In genomic region chr4:97590266-97590665, GRCh38 we compare ENCODE assay signal across 21 cellular contexts.
DNase-seq lines count a peak whose midpoint lies in the region; ATAC-seq, FAIRE-seq and TF ChIP-seq lines count a peak whose summit lies in the region.
"Had no signal": no experiment of that assay in that cellular context is flagged by ENCODE, and none has a peak within 500 bp of the region (broad histone marks: within the 10 kb centered on the region; RNA-seq: fewer than 3 reads in every experiment).

No MANE protein-coding gene starts in this region.

- no peaks in the 10 kb centered on the region for H3K36me3 ChIP-seq in RWPE2 (ENCODE audit: low read depth)
- H3K36me3 ChIP-seq: BE2C; BLaER1 treated with 17β-estradiol and CSF1 and Interleukin-3, amounts not matched to agents 10 nM and 100 nM had no signal

- ATAC-seq in A549 (no peak), RWPE2 (ENCODE audit: low read depth) (peak; percentile 26; the same call in 1 of the 3 replicates), HG03521 (IDR thresholded peaks at IDR 0.05; ENCODE audit: unreplicated experiment) (no peak)
- ATAC-seq: GM12878, HCT116 had no signal

- no peak for TF ChIP-seq CTCF in A549 (IDR thresholded peaks at IDR 0.05)
- TF ChIP-seq CTCF in RWPE2 (IDR thresholded peaks at IDR 0.05; ENCODE audit: poor library complexity, severe bottlenecking), result no peak

- DNase-seq in A549 (ENCODE audit: low read depth in 1 of 2, low spot score in 1 of 2), result no peak
- DNase-seq in RWPE2 (ENCODE audit: low spot score), result no peak
- DNase-seq in epithelial cell of prostate (ENCODE audit: low read depth, low spot score), result no peak
- DNase-seq in DMS114 treated with DMSO at 0.1 percent for 48 hours (lab: John Stamatoyannopoulos, UW; ENCODE audit: unreplicated experiment), result no peak
- DNase-seq in NCI-H2227 treated with DMSO at 0.1 percent for 48 hours (lab: John Stamatoyannopoulos, UW), result no peak
- DNase-seq: ACHN; AML-193; BE2C; Calu3; CD4-positive, alpha-beta T cell; CD8-positive, alpha-beta memory T cell; DMS153; DND-41; GM23248; H9 had no signal

- TF ChIP-seq EP300 in A549 (IDR thresholded peaks at IDR 0.05), result no peak

- TF ChIP-seq POLR2A in A549 (IDR thresholded peaks at IDR 0.05; ENCODE audit: low read length), result no peak

- no peaks in the 10 kb centered on the region for H3K9me3 ChIP-seq in A549
- no peaks in the 10 kb centered on the region for H3K9me3 ChIP-seq in RWPE2 (ENCODE audit: severe bottlenecking)
- H3K9me3 ChIP-seq: BE2C had no signal

- H3K4me3 ChIP-seq in A549 (no peak overlapping the region), RWPE2 (ENCODE audit: severe bottlenecking) (no peak overlapping the region)
- H3K4me3 ChIP-seq: BLaER1 treated with 17β-estradiol and CSF1 and Interleukin-3, amounts not matched to agents 10 nM and 100 nM; GM12878; GM23248 had no signal

- CTCF ChIA-PET in A549 (lab: Yijun Ruan, JAX), result no interaction called here

- WGBS in A549 (ENCODE audit: missing lambda C conversion rate), result 28% methylated on average over 4 of the region's 4 CpGs

- H3K4me1 ChIP-seq in A549, result peaks cover 3% of the 10 kb centered on the region; the same call in 1 of the 3 replicates
- H3K4me1 ChIP-seq in RWPE2 (ENCODE audit: insufficient read depth, poor library complexity, severe bottlenecking), result peaks cover 20% of the 10 kb centered on the region
- H3K4me1 ChIP-seq: BE2C; BLaER1 treated with 17β-estradiol and CSF1 and Interleukin-3, amounts not matched to agents 10 nM and 100 nM had no signal

- 0 out of 3 replicates have a peak overlapping the region, but pooled peaks have one; percentile 30 for H3K4me2 ChIP-seq in A549
- H3K4me2 ChIP-seq: BLaER1 treated with 17β-estradiol and CSF1 and Interleukin-3, amounts not matched to agents 10 nM and 100 nM had no signal

- POLR2A ChIA-PET in A549 (lab: Yijun Ruan, JAX), result no interaction called here

- H3K27ac ChIP-seq in A549, result no peak overlapping the region
- peak overlapping the region; percentile 8 for H3K27ac ChIP-seq in RWPE2 (ENCODE audit: poor library complexity, severe bottlenecking)
- peak overlapping the region; percentile 45 for H3K27ac ChIP-seq in epithelial cell of prostate
- H3K27ac ChIP-seq: 22Rv1; BLaER1 treated with 17β-estradiol and CSF1 and Interleukin-3, amounts not matched to agents 10 nM and 100 nM; GM23248 had no signal

- no peak for FAIRE-seq in A549 (lab: Jason Lieb, UNC)
- FAIRE-seq: GM12878, GM19239 had no signal

- TF ChIP-seq RAD21 in A549 (conservative IDR thresholded peaks at IDR 0.05 in 1 of 2, IDR thresholded peaks at IDR 0.05 in 1 of 2), result no peak

- H3K27me3 ChIP-seq in RWPE2 (ENCODE audit: insufficient read depth, poor library complexity, severe bottlenecking), result no peaks in the 10 kb centered on the region
- H3K27me3 ChIP-seq: BE2C; BLaER1 treated with 17β-estradiol and CSF1 and Interleukin-3, amounts not matched to agents 10 nM and 100 nM had no signal

TF ChIP-seq in A549, 52 proteins besides CTCF, POLR2A, EP300 and RAD21:
- TF ChIP-seq RFX5 (IDR thresholded peaks at IDR 0.05) (no peak), RCOR1 (IDR thresholded peaks at IDR 0.05; ENCODE audit: low read depth, low read length) (no peak), FOXS1 (CRISPR knock-in tag; IDR thresholded peaks at IDR 0.05) (no peak), USF2 (IDR thresholded peaks at IDR 0.05) (no peak), MAX (IDR thresholded peaks at IDR 0.05) (no peak), ATOH8 (CRISPR knock-in tag; IDR thresholded peaks at IDR 0.05; ENCODE audit: low read depth) (no peak), KDM1A (IDR thresholded peaks at IDR 0.05; ENCODE audit: low read depth) (no peak), GATA3 (IDR thresholded peaks at IDR 0.05; ENCODE audit: borderline replicate concordance) (no peak), ELK1 (IDR thresholded peaks at IDR 0.05; ENCODE audit: low read depth, low read length) (no peak), ESRRA (IDR thresholded peaks at IDR 0.05; ENCODE audit: borderline replicate concordance, low read length) (no peak), NFE2L2 (conservative IDR thresholded peaks at IDR 0.05; ENCODE audit: low read length) (no peak), POLR2AphosphoS2 (conservative IDR thresholded peaks at IDR 0.05; ENCODE audit: low read length) (no peak), KDM5A (IDR thresholded peaks at IDR 0.05) (no peak), CHD4 (IDR thresholded peaks at IDR 0.05; ENCODE audit: borderline replicate concordance) (no peak), TFCP2L1 (CRISPR knock-in tag; IDR thresholded peaks at IDR 0.05) (no peak), BCL3 (IDR thresholded peaks at IDR 0.05) (no peak), MAFK (IDR thresholded peaks at IDR 0.05; ENCODE audit: partially characterized antibody) (no peak), JUNB (IDR thresholded peaks at IDR 0.05) (no peak)

Comparison
In these comparisons a context has a peak if more than half of its experiments do, and no peak if none do; other contexts are left out.
1. H3K27ac ChIP-seq: peak in RWPE2 (single experiment) and epithelial cell of prostate (single experiment); none in A549 (0 of 2).